Comparison of ENCODE assay signal across 17 cellular contexts in the genomic region with DNA sequence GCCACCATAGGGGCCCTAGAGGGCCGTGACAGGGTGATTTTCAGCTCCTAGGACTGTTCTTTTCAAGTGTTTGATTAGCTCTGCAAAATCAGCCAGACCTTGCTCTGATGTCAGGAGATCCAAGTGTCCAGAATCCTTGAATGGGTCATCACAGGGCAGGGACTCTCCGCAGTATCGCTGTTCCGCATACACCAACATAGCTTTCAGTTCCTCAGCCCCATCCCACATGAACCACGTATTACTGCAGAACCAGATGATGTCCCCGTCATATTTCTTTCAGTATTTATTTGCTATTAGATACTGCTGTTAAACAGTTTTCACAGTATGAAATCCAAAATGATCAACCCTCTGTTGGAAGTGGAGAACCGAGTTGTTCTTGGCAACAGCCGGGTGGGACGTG. TPM values are rescaled to one million over a fixed set of nuclear protein-coding genes. Genes with fewer than 3 reads are reported as not detected.
"Had no signal": no experiment of that assay in that cellular context is flagged by ENCODE, and none has a peak within 500 bp of the region (broad histone marks: within the 10 kb centered on the region; RNA-seq: fewer than 3 reads in every experiment).

No MANE protein-coding gene starts in this region.

- H3K27me3 Mint-ChIP-seq: stimulated activated naive CD8-positive, alpha-beta T cell treated with anti-CD3 and anti-CD28 coated beads, Interleukin-15, amount 100 ng/mL, for 72 hours had no signal

- DNase-seq: activated CD4-positive, alpha-beta T cell treated with anti-CD3 and anti-CD28 coated beads for 1 hour; activated CD4-positive, alpha-beta T cell treated with anti-CD3 and anti-CD28 coated beads, Interleukin-2, amount 50 U/mL, for 1 hour; activated CD8-positive, alpha-beta memory T cell treated with anti-CD3 and anti-CD28 coated beads for 24 hours; activated CD8-positive, alpha-beta memory T cell treated with anti-CD3 and anti-CD28 coated beads, Interleukin-2, amount 50 U/mL, for 4 hours; activated naive CD4-positive, alpha-beta T cell treated with Interleukin-2 at 50 U/mL for 16 hours; activated naive CD8-positive, alpha-beta T cell treated with anti-CD3 and anti-CD28 coated beads, Interleukin-2, amount 10 ng/mL, durations not matched to agents 7 days and 5 days; activated T-cell treated with anti-CD3 and anti-CD28 coated beads, Interleukin-2, amount 50 U/mL, for 4 hours; amniotic stem cell; heart right ventricle; islet precursor cell; left cardiac atrium; nephron progenitor cell; pancreas; psoas muscle; spleen; stimulated activated CD4-positive, alpha-beta T cell treated with anti-CD3 and anti-CD28 coated beads, Interleukin-4, amount 100 ng/mL, for 24 hours; stimulated activated naive CD8-positive, alpha-beta T cell treated with anti-CD3 and anti-CD28 coated beads, Interleukin-15, amount 100 ng/mL, for 72 hours had no signal

- H3K27ac Mint-ChIP-seq: activated naive CD8-positive, alpha-beta T cell treated with anti-CD3 and anti-CD28 coated beads, Interleukin-2, amount 10 ng/mL, durations not matched to agents 7 days and 5 days; nephron progenitor cell; stimulated activated naive CD8-positive, alpha-beta T cell treated with anti-CD3 and anti-CD28 coated beads, Interleukin-15, amount 100 ng/mL, for 72 hours had no signal

- ATAC-seq: activated T-cell treated with anti-CD3 and anti-CD28 coated beads, Interleukin-2, amount 50 U/mL, for 4 hours; heart right ventricle; left cardiac atrium; pancreas; psoas muscle; stimulated activated naive CD8-positive, alpha-beta T cell treated with anti-CD3 and anti-CD28 coated beads, Interleukin-15, amount 100 ng/mL, for 72 hours had no signal

- H3K4me3 Mint-ChIP-seq: activated naive CD8-positive, alpha-beta T cell treated with anti-CD3 and anti-CD28 coated beads, Interleukin-2, amount 10 ng/mL, durations not matched to agents 7 days and 5 days; activated T-cell treated with anti-CD3 and anti-CD28 coated beads, Interleukin-2, amount 50 U/mL, for 4 hours; nephron progenitor cell; stimulated activated naive CD8-positive, alpha-beta T cell treated with anti-CD3 and anti-CD28 coated beads, Interleukin-15, amount 100 ng/mL, for 72 hours had no signal

RNA-seq across cellular contexts. Expression of a gene that starts 46.6 kb away (rescaled TPM):
- total RNA-seq: activated T-cell treated with anti-CD3 and anti-CD28 coated beads, Interleukin-2, amount 50 U/mL, for 4 hours; left cardiac atrium had no signal
